13 cellular contexts compared by ENCODE assay signal in genomic region chr3:156726456-156726855, GRCh38. TPM values are rescaled to one million over a fixed set of nuclear protein-coding genes. Genes with fewer than 3 reads are reported as not detected.
DNase-seq lines count a peak whose midpoint lies in the region; ATAC-seq and TF ChIP-seq lines count a peak whose summit lies in the region.
"Had no signal": no experiment of that assay in that cellular context is flagged by ENCODE, and none has a peak within 500 bp of the region (broad histone marks: within the 10 kb centered on the region; RNA-seq: fewer than 3 reads in every experiment).

No MANE protein-coding gene starts in this region.

- intact Hi-C loops in esophagus squamous epithelium (cut with DNase I), result no loop called here

- no peaks in the 10 kb centered on the region for H3K27me3 Mint-ChIP-seq in osteocyte (ENCODE audit: unreplicated experiment)
- H3K27me3 Mint-ChIP-seq: B cell; CD4-positive, alpha-beta T cell had no signal

- H3K4me1 Mint-ChIP-seq in osteocyte (ENCODE audit: unreplicated experiment), result peaks cover 55% of the 10 kb centered on the region

- H3K36me3 ChIP-seq in RWPE2 (ENCODE audit: low read depth) (no peaks in the 10 kb centered on the region), esophagus squamous epithelium (no peaks in the 10 kb centered on the region)

- H3K4me1 ChIP-seq in RWPE2 (ENCODE audit: insufficient read depth, poor library complexity, severe bottlenecking) (peaks cover 9% of the 10 kb centered on the region), esophagus squamous epithelium (peaks cover 0 to 27% (median 2%) of the 10 kb centered on the region in 3 donors)

- H3K27ac ChIP-seq in RWPE2 (ENCODE audit: poor library complexity, severe bottlenecking) (peak overlapping the region; percentile 32), esophagus squamous epithelium (peak overlapping the region in 3 of 4 donors; percentile 67 to 87 (median 70))

- no peak for TF ChIP-seq CTCF in RWPE2 (IDR thresholded peaks at IDR 0.05; ENCODE audit: poor library complexity, severe bottlenecking)
- TF ChIP-seq CTCF in esophagus squamous epithelium (IDR thresholded peaks at IDR 0.05), result no peak
- TF ChIP-seq CTCF in osteocyte (IDR thresholded peaks at IDR 0.05), result no peak

- peak overlapping the region; percentile 73 for H3K27ac Mint-ChIP-seq in osteocyte (ENCODE audit: unreplicated experiment)
- H3K27ac Mint-ChIP-seq: B cell; CD4-positive, alpha-beta T cell had no signal

- ATAC-seq in RWPE2 (ENCODE audit: low read depth) (no peak), HG02870 (IDR thresholded peaks at IDR 0.05; ENCODE audit: unreplicated experiment) (no peak), GM19328 (IDR thresholded peaks at IDR 0.05; ENCODE audit: unreplicated experiment) (no peak)
- ATAC-seq: HepG2 had no signal

- DNase-seq in RWPE2 (ENCODE audit: low spot score) (no peak), esophagus squamous epithelium (lab: John Stamatoyannopoulos, UW) (no peak), osteocyte (ENCODE audit: extremely low spot score, unreplicated experiment) (no peak)
- no peak for DNase-seq in activated CD4-positive, alpha-beta T cell treated with anti-CD3 and anti-CD28 coated beads, Interleukin-2, amount 50 U/mL, for 4 hours
- DNase-seq in NK-92 treated with Interleukin-12 subunit alpha and Interleukin-12 subunit beta, amount 100 ng/mL, for 24 hours (lab: John Stamatoyannopoulos, UW), result no peak
- DNase-seq: C1 segment of cervical spinal cord; Calu3; CD4-positive, alpha-beta T cell; DMS 273 treated with DMSO at 0.1 percent for 48 hours had no signal

- TF ChIP-seq POLR2A in esophagus squamous epithelium (IDR thresholded peaks at IDR 0.05), result no peak

- H3K27me3 ChIP-seq in RWPE2 (ENCODE audit: insufficient read depth, poor library complexity, severe bottlenecking), result no peaks in the 10 kb centered on the region
- H3K27me3 ChIP-seq in esophagus squamous epithelium, result no peaks in the 10 kb centered on the region

- WGBS in esophagus squamous epithelium, 2 donors, result 36 to 79% methylated on average over 1 of the region's 1 CpG

- H3K4me3 ChIP-seq in RWPE2 (ENCODE audit: severe bottlenecking) (no peak overlapping the region), esophagus squamous epithelium (no peak overlapping the region)

- H3K4me3 Mint-ChIP-seq in osteocyte (ENCODE audit: unreplicated experiment), result no peak overlapping the region
- H3K4me3 Mint-ChIP-seq: B cell; CD4-positive, alpha-beta T cell had no signal

- peaks cover 40% of the 10 kb centered on the region for H3K36me3 Mint-ChIP-seq in osteocyte (ENCODE audit: unreplicated experiment)

- no peaks in the 10 kb centered on the region for H3K9me3 Mint-ChIP-seq in osteocyte (ENCODE audit: unreplicated experiment)
- H3K9me3 Mint-ChIP-seq: CD4-positive, alpha-beta T cell had no signal

- H3K9me3 ChIP-seq in RWPE2 (ENCODE audit: severe bottlenecking) (no peaks in the 10 kb centered on the region), esophagus squamous epithelium (no peaks in the 10 kb centered on the region)

RNA-seq across cellular contexts. Expression of gene TIPARP, which starts 52.1 kb away (rescaled TPM):
- total RNA-seq in esophagus squamous epithelium (10 to 100 TPM; 28.0 to 40.4 (median 38.0) TPM), osteocyte (152 and 163 TPM in 2 replicates)
